In the genomic region with DNA sequence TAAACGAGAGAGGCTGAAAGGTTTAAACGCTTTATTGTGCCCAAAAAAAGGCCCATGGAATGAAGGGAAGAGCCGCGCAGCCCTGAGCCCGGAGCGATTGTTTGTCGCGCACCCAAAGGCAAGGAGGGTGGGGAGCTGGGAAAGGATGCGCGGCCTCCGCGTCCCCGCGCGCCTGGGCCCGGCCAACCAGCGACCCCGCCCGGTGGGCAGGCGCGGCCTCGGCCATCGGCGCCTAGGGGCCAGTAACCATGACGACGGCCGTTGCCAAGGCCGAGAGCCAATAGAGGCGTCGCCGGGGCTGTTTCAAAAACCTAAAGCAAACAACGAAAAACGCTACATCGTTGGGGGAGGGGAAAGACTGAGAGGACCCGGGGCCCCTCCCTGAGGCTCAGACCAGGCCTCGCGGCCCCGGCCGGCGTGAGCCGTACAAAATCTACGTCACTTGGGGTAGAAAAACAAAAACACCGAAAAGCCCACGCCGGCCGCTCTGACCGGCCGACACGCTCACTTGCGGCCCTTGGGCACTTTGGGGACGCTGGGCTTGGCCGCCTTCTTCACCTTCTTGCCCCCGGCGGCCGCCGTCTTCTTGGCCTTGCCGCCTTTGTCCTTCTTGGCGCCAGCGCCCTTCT, we compare ENCODE assay signal across 8 cellular contexts. TPM values are rescaled to one million over a fixed set of nuclear protein-coding genes. Genes with fewer than 3 reads are reported as not detected.
DNase-seq lines count a peak whose midpoint lies in the region; ATAC-seq, FAIRE-seq and TF ChIP-seq lines count a peak whose summit lies in the region.

No MANE protein-coding gene starts in this region.

- 0 out of 2 replicates have a peak, but pooled peaks have one; percentile 8 for TF ChIP-seq CTCF in A673 (conservative IDR thresholded peaks at IDR 0.05; ENCODE audit: low read depth, low read length)
- TF ChIP-seq CTCF in LNCaP clone FGC (IDR thresholded peaks at IDR 0.05; ENCODE audit: control insufficient read depth, extremely low read depth, insufficient read depth): peak; percentile 40; the same call in 1 of the 2 replicates
- TF ChIP-seq CTCF in thoracic aorta (IDR thresholded peaks at IDR 0.05): no peak

- H3K36me3 Mint-ChIP-seq in activated naive CD4-positive, alpha-beta T cell treated with anti-CD3 and anti-CD28 coated beads, Interleukin-2, amount 50 U/mL, for 24 hours: no peaks in the 10 kb centered on the region
- H3K36me3 Mint-ChIP-seq in natural killer cell treated with Interleukin-12 subunit alpha and Interleukin-12 subunit beta and Interleukin-15 and Interleukin-18, amount 100 ng/mL, for 72 hours: no peaks in the 10 kb centered on the region

- no peaks in the 10 kb centered on the region for H3K9me3 Mint-ChIP-seq in activated naive CD4-positive, alpha-beta T cell treated with anti-CD3 and anti-CD28 coated beads, Interleukin-2, amount 50 U/mL, for 24 hours
- H3K9me3 Mint-ChIP-seq in natural killer cell treated with Interleukin-12 subunit alpha and Interleukin-12 subunit beta and Interleukin-15 and Interleukin-18, amount 100 ng/mL, for 72 hours: no peaks in the 10 kb centered on the region

- BruUV-seq in A673 (replicated peaks; lab: Mats Ljungman, UMichigan): no TSS peak

- H3K4me1 Mint-ChIP-seq in activated naive CD4-positive, alpha-beta T cell treated with anti-CD3 and anti-CD28 coated beads, Interleukin-2, amount 50 U/mL, for 24 hours: peaks cover 19% of the 10 kb centered on the region
- peaks cover 24 to 30% of the 10 kb centered on the region in 2 donors for H3K4me1 Mint-ChIP-seq in natural killer cell treated with Interleukin-12 subunit alpha and Interleukin-12 subunit beta and Interleukin-15 and Interleukin-18, amount 100 ng/mL, for 72 hours (ENCODE audit: low read depth in 2 of 2)

- peak overlapping the region; percentile 98 for H3K4me3 ChIP-seq in A673 (ENCODE audit: low read depth, low read length, poor library complexity, severe bottlenecking)
- H3K4me3 ChIP-seq in LNCaP clone FGC (ENCODE audit: low read depth, low read length): peak overlapping the region; percentile 88
- peak overlapping the region; percentile 96 for H3K4me3 ChIP-seq in thoracic aorta

- POLR2A ChIA-PET in A673 (lab: Charles Lee; ENCODE audit: low non-redundant PET): interaction anchor here (0.7 kb wide), 1 partner anchor 53 kb away, joined by 3 read pairs; no protein-coding TSS in a partner anchor

- peak overlapping the region; percentile 84 for H3K27ac Mint-ChIP-seq in activated naive CD4-positive, alpha-beta T cell treated with anti-CD3 and anti-CD28 coated beads, Interleukin-2, amount 50 U/mL, for 24 hours
- H3K27ac Mint-ChIP-seq in natural killer cell treated with Interleukin-12 subunit alpha and Interleukin-12 subunit beta and Interleukin-15 and Interleukin-18, amount 100 ng/mL, for 72 hours: peak overlapping the region; percentile 24 to 45

- peak overlapping the region; percentile 95 for H3K4me3 Mint-ChIP-seq in activated naive CD4-positive, alpha-beta T cell treated with anti-CD3 and anti-CD28 coated beads, Interleukin-2, amount 50 U/mL, for 24 hours
- peak overlapping the region; percentile 92 for H3K4me3 Mint-ChIP-seq in natural killer cell treated with Interleukin-12 subunit alpha and Interleukin-12 subunit beta and Interleukin-15 and Interleukin-18, amount 100 ng/mL, for 72 hours

- CTCF ChIA-PET in A673 (lab: Charles Lee): no interaction called here

- peak overlapping the region; percentile 88 for H3K27ac ChIP-seq in A673 (ENCODE audit: low read depth, low read length, poor library complexity, severe bottlenecking)
- H3K27ac ChIP-seq in thoracic aorta: peak overlapping the region; percentile 88 to 94

- intact Hi-C loops in A673 (cut with micrococcal nuclease; ENCODE audit: unreplicated experiment): no loop called here

- FAIRE-seq in RCC 7860 (lab: Jason Lieb, UNC): no peak

- H3K4me1 ChIP-seq in A673 (ENCODE audit: insufficient read depth, low read length, poor library complexity, severe bottlenecking) (peaks cover 11% of the 10 kb centered on the region), thoracic aorta (ENCODE audit: control insufficient read depth in 1 of 2, low read depth in 2 of 2) (peaks cover 15 to 25% of the 10 kb centered on the region in 2 donors)

- H3K27me3 Mint-ChIP-seq in activated naive CD4-positive, alpha-beta T cell treated with anti-CD3 and anti-CD28 coated beads, Interleukin-2, amount 50 U/mL, for 24 hours: no peaks in the 10 kb centered on the region
- no peaks in the 10 kb centered on the region for H3K27me3 Mint-ChIP-seq in natural killer cell treated with Interleukin-12 subunit alpha and Interleukin-12 subunit beta and Interleukin-15 and Interleukin-18, amount 100 ng/mL, for 72 hours

- peak; percentile 22 for ATAC-seq in GM18868 (IDR thresholded peaks at IDR 0.05; ENCODE audit: unreplicated experiment)
- peak; percentile 51 to 69 for ATAC-seq in natural killer cell treated with Interleukin-12 subunit alpha and Interleukin-12 subunit beta and Interleukin-15 and Interleukin-18, amount 100 ng/mL, for 72 hours
- ATAC-seq in thoracic aorta (ENCODE audit: insufficient number of reproducible peaks, low FRiP score, low read depth): peak; percentile 48

- DNase-seq in A673 (ENCODE audit: low spot score): peak; percentile 88
- DNase-seq in LNCaP clone FGC (ENCODE audit: low read depth): peak; percentile 68
- peak; percentile 82 for DNase-seq in RCC 7860 (ENCODE audit: low spot score)
- peak; percentile 83 for DNase-seq in foreskin melanocyte
- peak; percentile 79 for DNase-seq in natural killer cell treated with Interleukin-12 subunit alpha and Interleukin-12 subunit beta and Interleukin-15 and Interleukin-18, amount 100 ng/mL, for 72 hours (ENCODE audit: low spot score)
- DNase-seq in thoracic aorta (ENCODE audit: low spot score): peak; percentile 60

- H3K9me3 ChIP-seq in A673 (ENCODE audit: low read depth, low read length, poor library complexity, severe bottlenecking): no peaks in the 10 kb centered on the region
- H3K9me3 ChIP-seq in thoracic aorta: no peaks in the 10 kb centered on the region

- no peaks in the 10 kb centered on the region for H3K36me3 ChIP-seq in A673 (ENCODE audit: insufficient read depth, low read length, poor library complexity, severe bottlenecking)
- no peaks in the 10 kb centered on the region for H3K36me3 ChIP-seq in thoracic aorta

- H3K27me3 ChIP-seq in A673 (replicated peaks; ENCODE audit: insufficient read depth, low read depth, low read length, poor library complexity): no peaks in the 10 kb centered on the region
- H3K27me3 ChIP-seq in thoracic aorta (replicated peaks; ENCODE audit: insufficient read depth): no peaks in the 10 kb centered on the region

RNA-seq across cellular contexts. Expression of a gene that starts 36.2 kb away (rescaled TPM):
- total RNA-seq in A673 (2021): 46.3 and 52.2 TPM in 2 replicates
- 10 to 100 TPM; 49.2 to 52.5 TPM for total RNA-seq in natural killer cell treated with Interleukin-12 subunit alpha and Interleukin-12 subunit beta and Interleukin-15 and Interleukin-18, amount 100 ng/mL, for 72 hours
- 10 to 100 TPM; 12.0 to 23.9 TPM for total RNA-seq in thoracic aorta

Comparison
In these comparisons a context has a peak if more than half of its experiments do, and no peak if none do; other contexts are left out.
1. Peak in every context shown above with its lines: DNase-seq, ATAC-seq, H3K4me3 ChIP-seq and H3K27ac ChIP-seq.